Comparison of ENCODE assay signal across 25 cellular contexts in the genomic region with DNA sequence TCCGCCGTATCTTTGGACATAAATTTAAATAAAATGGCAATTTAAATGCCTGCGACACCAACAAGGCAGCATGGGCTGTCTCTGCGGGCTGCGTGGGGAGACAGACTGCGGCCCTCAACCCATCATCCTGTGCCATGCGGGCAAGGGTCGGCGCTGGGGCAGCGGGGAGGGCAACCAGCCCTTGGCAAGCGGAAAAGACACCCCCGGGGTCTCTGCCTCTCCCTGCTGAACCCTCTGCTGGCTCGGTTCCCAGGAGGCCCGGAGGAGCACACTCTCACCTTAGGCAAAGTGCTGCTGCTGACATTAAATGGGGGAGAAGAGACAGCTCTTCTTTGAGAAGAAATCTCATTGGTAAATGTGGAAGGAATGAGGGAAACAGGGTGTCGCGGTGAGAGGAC.
"Had no signal": no experiment of that assay in that cellular context is flagged by ENCODE, and none has a peak within 500 bp of the region (broad histone marks: within the 10 kb centered on the region; RNA-seq: fewer than 3 reads in every experiment).

No MANE protein-coding gene starts in this region.

- H3K27me3 ChIP-seq: ascending aorta, right lobe of liver, testis had no signal

- H3K27ac ChIP-seq: adrenal gland, ascending aorta, lower lobe of right lung, right lobe of liver, testis, transverse colon, VCaP had no signal

- DNase-seq: activated CD4-positive, alpha-beta T cell treated with anti-CD3 and anti-CD28 coated beads for 4 hours; activated CD4-positive, alpha-beta T cell treated with anti-CD3 and anti-CD28 coated beads, Interleukin-2, amount 50 U/mL, for 4 hours; activated naive CD4-positive, alpha-beta T cell treated with Interleukin-2 at 50 U/mL for 16 hours; activated naive CD8-positive, alpha-beta T cell treated with anti-CD3 and anti-CD28 coated beads for 36 hours; activated T-cell treated with anti-CD3 and anti-CD28 coated beads for 4 hours; activated T-cell treated with anti-CD3 and anti-CD28 coated beads, Interleukin-2, amount 50 U/mL, for 72 hours; adrenal gland; endodermal cell; foreskin fibroblast; head of caudate nucleus; hypothalamus; immature natural killer cell; kidney; lower lobe of right lung; mesenchymal stem cell; natural killer cell; right lobe of liver; stimulated activated CD4-positive, alpha-beta T cell treated with anti-CD3 and anti-CD28 coated beads, Interleukin-4, amount 100 ng/mL, for 1 hour; stimulated activated naive CD8-positive, alpha-beta T cell treated with anti-CD3 and anti-CD28 coated beads, Interleukin-15, Interleukin-2, amounts not matched to agents 100 U/mL and 50 U/mL, for 24 hours; T-helper 9 cell; testis; transverse colon had no signal

- H3K4me1 ChIP-seq: adrenal gland, ascending aorta, lower lobe of right lung, right lobe of liver, testis, transverse colon had no signal

- H3K36me3 ChIP-seq: adrenal gland, ascending aorta, lower lobe of right lung, right lobe of liver, transverse colon had no signal

- H3K9me3 ChIP-seq: adrenal gland, ascending aorta, lower lobe of right lung, right lobe of liver, testis, transverse colon had no signal

- H3K4me3 ChIP-seq: adrenal gland, ascending aorta, lower lobe of right lung, right lobe of liver, testis, transverse colon had no signal

- FAIRE-seq: kidney, TTC549 had no signal
